ENCODE assay signal across 1 cellular context in the genomic region with DNA sequence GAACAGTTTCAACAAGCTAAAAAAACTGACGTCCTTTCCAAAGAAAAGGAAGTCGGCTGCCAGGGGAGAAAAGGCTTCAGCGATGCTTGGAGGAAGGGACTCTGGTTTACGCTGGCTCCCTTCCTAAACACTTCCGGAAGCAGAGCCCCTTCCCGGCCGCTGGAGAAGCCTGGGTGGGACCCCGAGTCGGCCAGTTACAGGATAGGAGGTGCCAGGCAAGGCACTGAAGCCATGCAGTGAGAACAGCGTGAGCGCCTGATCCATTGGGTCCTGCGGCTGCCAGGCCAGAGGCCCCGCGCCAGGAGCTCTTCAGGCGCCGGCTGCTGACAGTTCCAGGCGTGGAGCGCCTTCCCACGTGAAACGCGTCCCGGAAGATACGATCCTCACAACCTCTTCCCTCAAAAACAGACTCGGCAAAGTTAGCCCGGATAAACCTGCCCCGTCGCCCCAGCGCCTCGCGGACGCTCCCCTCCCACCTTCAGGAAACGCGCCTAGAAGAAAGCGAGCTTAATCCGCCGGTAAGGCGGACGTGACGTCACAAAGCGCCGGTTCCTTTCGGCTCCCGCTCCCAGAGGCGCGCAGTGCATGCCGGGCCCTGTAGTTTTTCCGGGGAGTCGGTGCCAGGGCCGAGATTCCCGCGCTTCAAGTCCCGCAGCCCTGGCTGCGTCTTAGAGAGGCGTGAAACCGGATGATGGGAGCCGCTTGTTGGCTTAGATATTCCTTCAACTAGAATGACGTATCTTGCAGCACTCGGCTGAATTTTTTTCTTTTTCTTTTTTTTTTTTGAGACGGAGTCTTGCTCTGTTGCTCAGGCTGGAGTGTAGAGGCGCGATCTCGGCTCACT.
TF ChIP-seq lines count a peak whose summit lies in the region.

A gene with protein sequence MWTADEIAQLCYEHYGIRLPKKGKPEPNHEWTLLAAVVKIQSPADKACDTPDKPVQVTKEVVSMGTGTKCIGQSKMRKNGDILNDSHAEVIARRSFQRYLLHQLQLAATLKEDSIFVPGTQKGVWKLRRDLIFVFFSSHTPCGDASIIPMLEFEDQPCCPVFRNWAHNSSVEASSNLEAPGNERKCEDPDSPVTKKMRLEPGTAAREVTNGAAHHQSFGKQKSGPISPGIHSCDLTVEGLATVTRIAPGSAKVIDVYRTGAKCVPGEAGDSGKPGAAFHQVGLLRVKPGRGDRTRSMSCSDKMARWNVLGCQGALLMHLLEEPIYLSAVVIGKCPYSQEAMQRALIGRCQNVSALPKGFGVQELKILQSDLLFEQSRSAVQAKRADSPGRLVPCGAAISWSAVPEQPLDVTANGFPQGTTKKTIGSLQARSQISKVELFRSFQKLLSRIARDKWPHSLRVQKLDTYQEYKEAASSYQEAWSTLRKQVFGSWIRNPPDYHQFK (minus strand): TSS at position 520 of the 844 bp plus-strand sequence. CDS start 2,482 bp downstream, outside the sequence.

TF ChIP-seq in HepG2, 621 proteins besides CTCF, POLR2A, EP300 and RAD21 (continued from another document and continues in another):
- TF ChIP-seq, protein P1, sequence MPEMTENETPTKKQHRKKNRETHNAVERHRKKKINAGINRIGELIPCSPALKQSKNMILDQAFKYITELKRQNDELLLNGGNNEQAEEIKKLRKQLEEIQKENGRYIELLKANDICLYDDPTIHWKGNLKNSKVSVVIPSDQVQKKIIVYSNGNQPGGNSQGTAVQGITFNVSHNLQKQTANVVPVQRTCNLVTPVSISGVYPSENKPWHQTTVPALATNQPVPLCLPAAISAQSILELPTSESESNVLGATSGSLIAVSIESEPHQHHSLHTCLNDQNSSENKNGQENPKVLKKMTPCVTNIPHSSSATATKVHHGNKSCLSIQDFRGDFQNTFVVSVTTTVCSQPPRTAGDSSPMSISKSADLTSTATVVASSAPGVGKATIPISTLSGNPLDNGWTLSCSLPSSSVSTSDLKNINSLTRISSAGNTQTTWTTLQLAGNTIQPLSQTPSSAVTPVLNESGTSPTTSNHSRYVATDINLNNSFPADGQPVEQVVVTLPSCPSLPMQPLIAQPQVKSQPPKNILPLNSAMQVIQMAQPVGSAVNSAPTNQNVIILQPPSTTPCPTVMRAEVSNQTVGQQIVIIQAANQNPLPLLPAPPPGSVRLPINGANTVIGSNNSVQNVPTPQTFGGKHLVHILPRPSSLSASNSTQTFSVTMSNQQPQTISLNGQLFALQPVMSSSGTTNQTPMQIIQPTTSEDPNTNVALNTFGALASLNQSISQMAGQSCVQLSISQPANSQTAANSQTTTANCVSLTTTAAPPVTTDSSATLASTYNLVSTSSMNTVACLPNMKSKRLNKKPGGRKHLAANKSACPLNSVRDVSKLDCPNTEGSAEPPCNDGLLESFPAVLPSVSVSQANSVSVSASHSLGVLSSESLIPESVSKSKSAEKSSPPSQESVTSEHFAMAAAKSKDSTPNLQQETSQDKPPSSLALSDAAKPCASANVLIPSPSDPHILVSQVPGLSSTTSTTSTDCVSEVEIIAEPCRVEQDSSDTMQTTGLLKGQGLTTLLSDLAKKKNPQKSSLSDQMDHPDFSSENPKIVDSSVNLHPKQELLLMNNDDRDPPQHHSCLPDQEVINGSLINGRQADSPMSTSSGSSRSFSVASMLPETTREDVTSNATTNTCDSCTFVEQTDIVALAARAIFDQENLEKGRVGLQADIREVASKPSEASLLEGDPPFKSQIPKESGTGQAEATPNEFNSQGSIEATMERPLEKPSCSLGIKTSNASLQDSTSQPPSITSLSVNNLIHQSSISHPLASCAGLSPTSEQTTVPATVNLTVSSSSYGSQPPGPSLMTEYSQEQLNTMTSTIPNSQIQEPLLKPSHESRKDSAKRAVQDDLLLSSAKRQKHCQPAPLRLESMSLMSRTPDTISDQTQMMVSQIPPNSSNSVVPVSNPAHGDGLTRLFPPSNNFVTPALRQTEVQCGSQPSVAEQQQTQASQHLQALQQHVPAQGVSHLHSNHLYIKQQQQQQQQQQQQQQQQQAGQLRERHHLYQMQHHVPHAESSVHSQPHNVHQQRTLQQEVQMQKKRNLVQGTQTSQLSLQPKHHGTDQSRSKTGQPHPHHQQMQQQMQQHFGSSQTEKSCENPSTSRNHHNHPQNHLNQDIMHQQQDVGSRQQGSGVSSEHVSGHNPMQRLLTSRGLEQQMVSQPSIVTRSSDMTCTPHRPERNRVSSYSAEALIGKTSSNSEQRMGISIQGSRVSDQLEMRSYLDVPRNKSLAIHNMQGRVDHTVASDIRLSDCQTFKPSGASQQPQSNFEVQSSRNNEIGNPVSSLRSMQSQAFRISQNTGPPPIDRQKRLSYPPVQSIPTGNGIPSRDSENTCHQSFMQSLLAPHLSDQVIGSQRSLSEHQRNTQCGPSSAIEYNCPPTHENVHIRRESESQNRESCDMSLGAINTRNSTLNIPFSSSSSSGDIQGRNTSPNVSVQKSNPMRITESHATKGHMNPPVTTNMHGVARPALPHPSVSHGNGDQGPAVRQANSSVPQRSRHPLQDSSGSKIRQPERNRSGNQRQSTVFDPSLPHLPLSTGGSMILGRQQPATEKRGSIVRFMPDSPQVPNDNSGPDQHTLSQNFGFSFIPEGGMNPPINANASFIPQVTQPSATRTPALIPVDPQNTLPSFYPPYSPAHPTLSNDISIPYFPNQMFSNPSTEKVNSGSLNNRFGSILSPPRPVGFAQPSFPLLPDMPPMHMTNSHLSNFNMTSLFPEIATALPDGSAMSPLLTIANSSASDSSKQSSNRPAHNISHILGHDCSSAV (CRISPR knock-in tag; IDR thresholded peaks at IDR 0.05; ENCODE audit: borderline replicate concordance): 0 out of 2 replicates have a peak, but pooled peaks have one; percentile 47
- TF ChIP-seq PHF21A (CRISPR knock-in tag; IDR thresholded peaks at IDR 0.05): peak; percentile 74; the same call in 1 of the 2 replicates
- TF ChIP-seq, protein P2, sequence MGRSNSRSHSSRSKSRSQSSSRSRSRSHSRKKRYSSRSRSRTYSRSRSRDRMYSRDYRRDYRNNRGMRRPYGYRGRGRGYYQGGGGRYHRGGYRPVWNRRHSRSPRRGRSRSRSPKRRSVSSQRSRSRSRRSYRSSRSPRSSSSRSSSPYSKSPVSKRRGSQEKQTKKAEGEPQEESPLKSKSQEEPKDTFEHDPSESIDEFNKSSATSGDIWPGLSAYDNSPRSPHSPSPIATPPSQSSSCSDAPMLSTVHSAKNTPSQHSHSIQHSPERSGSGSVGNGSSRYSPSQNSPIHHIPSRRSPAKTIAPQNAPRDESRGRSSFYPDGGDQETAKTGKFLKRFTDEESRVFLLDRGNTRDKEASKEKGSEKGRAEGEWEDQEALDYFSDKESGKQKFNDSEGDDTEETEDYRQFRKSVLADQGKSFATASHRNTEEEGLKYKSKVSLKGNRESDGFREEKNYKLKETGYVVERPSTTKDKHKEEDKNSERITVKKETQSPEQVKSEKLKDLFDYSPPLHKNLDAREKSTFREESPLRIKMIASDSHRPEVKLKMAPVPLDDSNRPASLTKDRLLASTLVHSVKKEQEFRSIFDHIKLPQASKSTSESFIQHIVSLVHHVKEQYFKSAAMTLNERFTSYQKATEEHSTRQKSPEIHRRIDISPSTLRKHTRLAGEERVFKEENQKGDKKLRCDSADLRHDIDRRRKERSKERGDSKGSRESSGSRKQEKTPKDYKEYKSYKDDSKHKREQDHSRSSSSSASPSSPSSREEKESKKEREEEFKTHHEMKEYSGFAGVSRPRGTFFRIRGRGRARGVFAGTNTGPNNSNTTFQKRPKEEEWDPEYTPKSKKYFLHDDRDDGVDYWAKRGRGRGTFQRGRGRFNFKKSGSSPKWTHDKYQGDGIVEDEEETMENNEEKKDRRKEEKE (IDR thresholded peaks at IDR 0.05): no peak
- TF ChIP-seq ZNF567 (CRISPR knock-in tag; IDR thresholded peaks at IDR 0.05; ENCODE audit: borderline replicate concordance): no peak
- TF ChIP-seq GABPA (IDR thresholded peaks at IDR 0.05; ENCODE audit: low read depth, low read length): peak; percentile 87
- TF ChIP-seq GABPA (CRISPR knock-in tag; IDR thresholded peaks at IDR 0.05; ENCODE audit: low read depth): peak; percentile 97
- peak; percentile 76 for TF ChIP-seq MIXL1 (CRISPR knock-in tag; IDR thresholded peaks at IDR 0.05)
- no peak for TF ChIP-seq NFE2L2 (IDR thresholded peaks at IDR 0.05; ENCODE audit: low read length)
- TF ChIP-seq TMF1 (CRISPR knock-in tag; IDR thresholded peaks at IDR 0.05; ENCODE audit: low read depth): 0 out of 2 replicates have a peak, but pooled peaks have one; percentile 29
- TF ChIP-seq ZBTB7B (CRISPR knock-in tag; IDR thresholded peaks at IDR 0.05): peak; percentile 66; the same call in 1 of the 2 replicates
- TF ChIP-seq ZNF451 (CRISPR knock-in tag; IDR thresholded peaks at IDR 0.05): 0 out of 2 replicates have a peak, but pooled peaks have one; percentile 35
- TF ChIP-seq KAT7 (CRISPR knock-in tag; IDR thresholded peaks at IDR 0.05; ENCODE audit: borderline replicate concordance): no peak
- TF ChIP-seq TGIF2 (CRISPR knock-in tag; IDR thresholded peaks at IDR 0.05): peak; percentile 100
- TF ChIP-seq, protein P3, sequence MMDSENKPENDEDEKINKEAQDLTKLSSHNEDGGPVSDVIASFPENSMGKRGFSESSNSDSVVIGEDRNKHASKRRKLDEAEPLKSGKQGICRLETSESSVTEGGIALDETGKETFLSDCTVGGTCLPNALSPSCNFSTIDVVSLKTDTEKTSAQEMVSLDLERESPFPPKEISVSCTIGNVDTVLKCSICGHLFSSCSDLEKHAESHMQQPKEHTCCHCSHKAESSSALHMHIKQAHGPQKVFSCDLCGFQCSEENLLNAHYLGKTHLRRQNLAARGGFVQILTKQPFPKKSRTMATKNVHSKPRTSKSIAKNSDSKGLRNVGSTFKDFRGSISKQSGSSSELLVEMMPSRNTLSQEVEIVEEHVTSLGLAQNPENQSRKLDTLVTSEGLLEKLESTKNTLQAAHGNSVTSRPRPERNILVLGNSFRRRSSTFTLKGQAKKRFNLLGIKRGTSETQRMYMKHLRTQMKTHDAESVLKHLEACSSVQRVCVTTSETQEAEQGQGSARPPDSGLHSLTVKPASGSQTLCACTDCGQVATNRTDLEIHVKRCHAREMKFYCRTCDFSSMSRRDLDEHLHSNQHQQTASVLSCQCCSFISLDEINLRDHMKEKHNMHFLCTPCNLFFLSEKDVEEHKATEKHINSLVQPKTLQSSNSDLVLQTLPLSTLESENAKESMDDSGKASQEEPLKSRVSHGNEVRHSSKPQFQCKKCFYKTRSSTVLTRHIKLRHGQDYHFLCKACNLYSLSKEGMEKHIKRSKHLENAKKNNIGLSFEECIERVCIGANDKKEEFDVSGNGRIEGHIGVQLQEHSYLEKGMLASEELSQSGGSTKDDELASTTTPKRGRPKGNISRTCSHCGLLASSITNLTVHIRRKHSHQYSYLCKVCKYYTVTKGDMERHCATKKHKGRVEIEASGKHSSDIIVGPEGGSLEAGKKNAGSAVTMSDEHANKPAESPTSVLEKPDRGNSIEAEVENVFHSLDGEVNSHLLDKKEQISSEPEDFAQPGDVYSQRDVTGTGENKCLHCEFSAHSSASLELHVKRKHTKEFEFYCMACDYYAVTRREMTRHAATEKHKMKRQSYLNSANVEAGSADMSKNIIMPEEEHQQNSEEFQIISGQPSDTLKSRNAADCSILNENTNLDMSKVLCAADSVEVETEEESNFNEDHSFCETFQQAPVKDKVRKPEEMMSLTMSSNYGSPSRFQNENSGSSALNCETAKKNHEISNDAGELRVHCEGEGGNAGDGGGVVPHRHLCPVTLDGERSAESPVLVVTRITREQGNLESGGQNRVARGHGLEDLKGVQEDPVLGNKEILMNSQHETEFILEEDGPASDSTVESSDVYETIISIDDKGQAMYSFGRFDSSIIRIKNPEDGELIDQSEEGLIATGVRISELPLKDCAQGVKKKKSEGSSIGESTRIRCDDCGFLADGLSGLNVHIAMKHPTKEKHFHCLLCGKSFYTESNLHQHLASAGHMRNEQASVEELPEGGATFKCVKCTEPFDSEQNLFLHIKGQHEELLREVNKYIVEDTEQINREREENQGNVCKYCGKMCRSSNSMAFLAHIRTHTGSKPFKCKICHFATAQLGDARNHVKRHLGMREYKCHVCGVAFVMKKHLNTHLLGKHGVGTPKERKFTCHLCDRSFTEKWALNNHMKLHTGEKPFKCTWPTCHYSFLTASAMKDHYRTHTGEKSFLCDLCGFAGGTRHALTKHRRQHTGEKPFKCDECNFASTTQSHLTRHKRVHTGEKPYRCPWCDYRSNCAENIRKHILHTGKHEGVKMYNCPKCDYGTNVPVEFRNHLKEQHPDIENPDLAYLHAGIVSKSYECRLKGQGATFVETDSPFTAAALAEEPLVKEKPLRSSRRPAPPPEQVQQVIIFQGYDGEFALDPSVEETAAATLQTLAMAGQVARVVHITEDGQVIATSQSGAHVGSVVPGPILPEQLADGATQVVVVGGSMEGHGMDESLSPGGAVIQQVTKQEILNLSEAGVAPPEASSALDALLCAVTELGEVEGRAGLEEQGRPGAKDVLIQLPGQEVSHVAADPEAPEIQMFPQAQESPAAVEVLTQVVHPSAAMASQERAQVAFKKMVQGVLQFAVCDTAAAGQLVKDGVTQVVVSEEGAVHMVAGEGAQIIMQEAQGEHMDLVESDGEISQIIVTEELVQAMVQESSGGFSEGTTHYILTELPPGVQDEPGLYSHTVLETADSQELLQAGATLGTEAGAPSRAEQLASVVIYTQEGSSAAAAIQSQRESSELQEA (CRISPR knock-in tag; IDR thresholded peaks at IDR 0.05; ENCODE audit: not compliant biosample characterization): peak; percentile 78
- peak; percentile 95 for TF ChIP-seq SMAD3 (CRISPR knock-in tag; IDR thresholded peaks at IDR 0.05)
- TF ChIP-seq TAF15 (IDR thresholded peaks at IDR 0.05; ENCODE audit: low read depth, low read length, poor library complexity, severe bottlenecking): peak; percentile 61
- TF ChIP-seq GPN1 (CRISPR knock-in tag; IDR thresholded peaks at IDR 0.05; ENCODE audit: borderline replicate concordance): 0 out of 2 replicates have a peak, but pooled peaks have one; percentile 47
- TF ChIP-seq ARHGAP35 (CRISPR knock-in tag; IDR thresholded peaks at IDR 0.05; ENCODE audit: borderline replicate concordance): 0 out of 2 replicates have a peak, but pooled peaks have one; percentile 33
- TF ChIP-seq NFYC (CRISPR knock-in tag; IDR thresholded peaks at IDR 0.05): no peak
- TF ChIP-seq TBX3 (IDR thresholded peaks at IDR 0.05; ENCODE audit: borderline replicate concordance): peak; percentile 39; the same call in 1 of the 2 replicates
- peak; percentile 79; the same call in 1 of the 2 replicates for TF ChIP-seq ZNF556 (CRISPR knock-in tag; IDR thresholded peaks at IDR 0.05; ENCODE audit: borderline replicate concordance)
- TF ChIP-seq YEATS2 (CRISPR knock-in tag; IDR thresholded peaks at IDR 0.05; ENCODE audit: borderline replicate concordance): peak; percentile 97
- TF ChIP-seq, protein P4, sequence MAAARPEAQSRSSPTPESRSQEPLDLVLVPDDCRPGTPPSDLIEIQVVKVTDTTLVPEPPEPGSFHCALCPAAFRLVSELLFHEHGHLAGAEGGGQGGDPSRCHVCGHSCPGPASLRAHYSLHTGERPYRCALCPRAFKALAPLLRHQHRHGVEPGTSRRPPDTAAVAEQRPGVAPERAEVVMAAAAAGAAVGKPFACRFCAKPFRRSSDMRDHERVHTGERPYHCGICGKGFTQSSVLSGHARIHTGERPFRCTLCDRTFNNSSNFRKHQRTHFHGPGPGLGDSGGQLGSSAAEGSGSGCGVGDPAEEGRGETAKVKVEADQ (CRISPR knock-in tag; IDR thresholded peaks at IDR 0.05; ENCODE audit: borderline replicate concordance): 0 out of 2 replicates have a peak, but pooled peaks have one; percentile 63
- peak; percentile 95 for TF ChIP-seq NRL (CRISPR knock-in tag; IDR thresholded peaks at IDR 0.05; ENCODE audit: borderline replicate concordance)
- peak; percentile 64 for TF ChIP-seq FOSL2 (CRISPR knock-in tag; IDR thresholded peaks at IDR 0.05)
- 0 out of 2 replicates have a peak, but pooled peaks have one; percentile 35 for TF ChIP-seq ZNF709 (CRISPR knock-in tag; IDR thresholded peaks at IDR 0.05)
- no peak for TF ChIP-seq MZF1 (CRISPR knock-in tag; IDR thresholded peaks at IDR 0.05; ENCODE audit: borderline replicate concordance)
- no peak for TF ChIP-seq KDM6A (CRISPR knock-in tag; IDR thresholded peaks at IDR 0.05; ENCODE audit: low read depth)
